14 cellular contexts compared by ENCODE assay signal in the genomic region with DNA sequence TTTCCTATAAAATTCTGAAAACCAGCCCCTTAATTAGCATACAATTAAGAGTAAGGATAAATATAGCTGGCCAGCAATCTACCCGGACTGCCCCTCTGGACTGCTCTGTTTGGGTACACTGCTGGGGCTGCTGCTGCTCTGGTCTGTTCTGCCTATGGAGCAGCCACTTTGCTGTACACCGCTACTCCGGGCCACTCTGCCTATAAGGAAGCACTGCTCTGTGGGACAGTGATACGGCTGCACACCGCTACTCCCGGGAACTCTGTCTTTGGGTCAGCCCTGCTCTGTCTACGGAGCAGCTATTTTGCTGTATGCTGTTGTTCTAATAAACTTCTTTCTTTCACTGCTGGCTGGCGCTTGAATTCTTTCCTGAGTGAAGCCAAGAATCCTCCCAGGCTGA.
DNase-seq lines count a peak whose midpoint lies in the region; ATAC-seq and TF ChIP-seq lines count a peak whose summit lies in the region.
"Had no signal": no experiment of that assay in that cellular context is flagged by ENCODE, and none has a peak within 500 bp of the region (broad histone marks: within the 10 kb centered on the region; RNA-seq: fewer than 3 reads in every experiment).

No MANE protein-coding gene starts in this region.

- H3K27ac ChIP-seq in right atrium auricular region (no peak overlapping the region), PC-3 (ENCODE audit: low read length) (no peak overlapping the region)
- H3K27ac ChIP-seq: BLaER1 had no signal

- no peak overlapping the region for H3K9ac ChIP-seq in PC-3 (ENCODE audit: low read length)
- H3K9ac ChIP-seq: BLaER1 had no signal

- no peak overlapping the region for H3K4me3 Mint-ChIP-seq in progenitor cell of endocrine pancreas (ENCODE audit: low read depth)
- H3K4me3 Mint-ChIP-seq: CD8-positive, alpha-beta memory T cell had no signal

- no peak overlapping the region for H2AFZ ChIP-seq in PC-3 (ENCODE audit: low read length)

- ATAC-seq in PC-3: peak; percentile 43; the same call in 1 of the 2 replicates
- ATAC-seq in GM21360 (IDR thresholded peaks at IDR 0.05; ENCODE audit: unreplicated experiment): no peak
- no peak for ATAC-seq in GM18505 (IDR thresholded peaks at IDR 0.05; ENCODE audit: unreplicated experiment)
- ATAC-seq: GM12878 had no signal

- no peak for DNase-seq in right atrium auricular region (ENCODE audit: low spot score)
- no peak for DNase-seq in cardiac septum (ENCODE audit: low spot score)
- no peak for DNase-seq in PC-3
- peak; percentile 1 for DNase-seq in hepatic stellate cell (ENCODE audit: low spot score)
- DNase-seq in progenitor cell of endocrine pancreas (ENCODE audit: low spot score, unreplicated experiment): no peak
- DNase-seq: 8988T; AML-193; Caco-2; CD8-positive, alpha-beta memory T cell had no signal

- H3K9me2 ChIP-seq in PC-3 (replicated peaks; ENCODE audit: low read length): no peaks in the 10 kb centered on the region

- no peaks in the 10 kb centered on the region for H3K9me3 Mint-ChIP-seq in progenitor cell of endocrine pancreas (ENCODE audit: low read depth)

- H3K4me1 ChIP-seq in right atrium auricular region: no peaks in the 10 kb centered on the region
- no peaks in the 10 kb centered on the region for H3K4me1 ChIP-seq in PC-3 (ENCODE audit: insufficient read depth, low read length)
- H3K4me1 ChIP-seq: BLaER1, Caco-2, HAP-1 had no signal

- POLR2A ChIA-PET in PC-3 (lab: Charles Lee; ENCODE audit: unreplicated experiment): no interaction called here

- no TSS peak for BruUV-seq in PC-3 (replicated peaks; lab: Mats Ljungman, UMichigan)

- TF ChIP-seq CTCF in right atrium auricular region (IDR thresholded peaks at IDR 0.05) (no peak), PC-3 (conservative IDR thresholded peaks at IDR 0.05; ENCODE audit: low read depth, low read length) (no peak), progenitor cell of endocrine pancreas (IDR thresholded peaks at IDR 0.05; ENCODE audit: unreplicated experiment) (no peak)

- no peak overlapping the region for H3K4me2 ChIP-seq in PC-3 (ENCODE audit: low read length)
- H3K4me2 ChIP-seq: BLaER1 had no signal

- H3K4me1 Mint-ChIP-seq in progenitor cell of endocrine pancreas (ENCODE audit: low read depth): no peaks in the 10 kb centered on the region
- H3K4me1 Mint-ChIP-seq: CD8-positive, alpha-beta memory T cell had no signal

- CTCF ChIA-PET in PC-3 (lab: Charles Lee): no interaction called here

- peak overlapping the region; percentile 0 to 24 for H3K4me3 ChIP-seq in right atrium auricular region
- H3K4me3 ChIP-seq in PC-3 (ENCODE audit: low read length): no peak overlapping the region
- H3K4me3 ChIP-seq: BLaER1, GM12878, HAP-1 had no signal

- H3K36me3 Mint-ChIP-seq in progenitor cell of endocrine pancreas (ENCODE audit: insufficient read depth): no peaks in the 10 kb centered on the region
- H3K36me3 Mint-ChIP-seq: CD8-positive, alpha-beta memory T cell had no signal

- H3F3A ChIP-seq in PC-3 (ENCODE audit: low read length, unreplicated experiment): no peaks in the 10 kb centered on the region

- H3K27ac Mint-ChIP-seq in progenitor cell of endocrine pancreas: peak overlapping the region; percentile 30
- H3K27ac Mint-ChIP-seq: CD8-positive, alpha-beta memory T cell had no signal

- no peaks in the 10 kb centered on the region for H3K27me3 ChIP-seq in right atrium auricular region
- peaks cover 67% of the 10 kb centered on the region for H3K27me3 ChIP-seq in PC-3 (ENCODE audit: low read length)
- H3K27me3 ChIP-seq: BLaER1 had no signal

- H3K9me3 ChIP-seq in right atrium auricular region: peaks cover 0 to 6% of the 10 kb centered on the region in 2 donors
- H3K9me3 ChIP-seq in PC-3 (ENCODE audit: low read length): no peaks in the 10 kb centered on the region
- H3K9me3 ChIP-seq: BLaER1, Caco-2, HAP-1 had no signal

- intact Hi-C loops in cardiac septum (cut with DNase I): no loop called here
- intact Hi-C loops in PC-3 (cut with micrococcal nuclease): loop anchor here (10.0 kb wide), 1 partner anchor 277 kb away; no protein-coding TSS in a partner anchor

- H4K20me1 ChIP-seq in PC-3 (ENCODE audit: low read length): no peaks in the 10 kb centered on the region
- H4K20me1 ChIP-seq: BLaER1 had no signal

- H3K36me3 ChIP-seq in right atrium auricular region (no peaks in the 10 kb centered on the region), PC-3 (ENCODE audit: low read depth, low read length) (no peaks in the 10 kb centered on the region)
- H3K36me3 ChIP-seq: BLaER1, HAP-1 had no signal

- no peak for TF ChIP-seq POLR2A in GM18505 (IDR thresholded peaks at IDR 0.05; ENCODE audit: borderline replicate concordance, extremely low read depth, insufficient read depth, insufficient read length)

- H3K79me2 ChIP-seq in PC-3 (ENCODE audit: low read length): no peaks in the 10 kb centered on the region

- H3K27me3 Mint-ChIP-seq in progenitor cell of endocrine pancreas: no peaks in the 10 kb centered on the region
- H3K27me3 Mint-ChIP-seq: CD8-positive, alpha-beta memory T cell had no signal
